ENCODE assay signal across 13 cellular contexts in the genomic region with DNA sequence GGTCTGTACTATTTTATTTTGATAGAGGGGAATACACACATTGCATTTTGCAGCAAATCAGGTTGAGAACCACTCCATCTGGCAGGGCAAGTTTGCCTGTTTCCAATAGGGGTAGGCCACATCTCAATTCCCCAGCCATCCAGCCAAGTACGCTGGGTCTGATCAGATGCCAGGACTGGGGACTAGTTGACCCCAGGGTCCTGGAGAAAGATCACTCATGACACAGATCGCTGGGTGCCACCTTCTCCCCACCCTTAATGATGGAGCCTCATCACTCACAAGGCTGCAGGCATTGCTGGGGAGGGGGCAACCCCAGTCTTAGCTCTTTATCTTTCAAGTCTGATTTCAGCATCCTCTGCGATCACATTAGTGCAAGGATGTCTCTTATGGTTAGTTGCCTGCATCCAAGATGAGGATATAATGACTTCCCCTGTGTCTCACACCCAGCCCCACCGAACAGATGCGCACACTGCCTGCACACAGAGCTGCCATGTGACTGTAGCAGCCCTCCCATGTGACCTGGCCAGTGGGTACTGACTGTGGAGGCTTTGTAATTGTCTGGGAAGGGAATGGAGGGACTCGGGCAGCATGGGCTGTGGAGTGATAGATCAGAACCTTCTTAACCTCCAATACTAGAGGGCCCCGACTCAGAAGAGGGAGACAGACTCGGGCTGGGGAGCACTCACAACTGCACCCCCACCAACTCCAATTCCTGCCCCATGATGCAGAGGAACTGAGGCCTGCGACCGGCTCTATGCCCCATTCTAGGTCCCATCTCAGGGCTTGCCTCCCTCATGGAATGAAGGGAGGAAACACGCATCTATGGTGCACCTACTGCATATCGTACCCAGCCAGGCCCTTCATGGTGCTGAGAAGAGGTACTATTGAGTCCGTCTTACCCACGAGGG.
"Had no signal": no experiment of that assay in that cellular context is flagged by ENCODE, and none has a peak within 500 bp of the region (broad histone marks: within the 10 kb centered on the region; RNA-seq: fewer than 3 reads in every experiment).

No MANE protein-coding gene starts in this region.

- H3K36me3 ChIP-seq: adrenal gland, brain microvascular endothelial cell, tibial nerve had no signal

- H3K4me1 ChIP-seq: adrenal gland, psoas muscle, tibial nerve had no signal

- DNase-seq: activated CD4-positive, alpha-beta T cell treated with anti-CD3 and anti-CD28 coated beads, Interleukin-2, amount 50 U/mL, for 1 hour; activated CD4-positive, CD25-positive, alpha-beta regulatory T cell; activated naive CD4-positive, alpha-beta T cell treated with anti-CD3 and anti-CD28 coated beads, Interleukin-2, amount 50 U/mL, for 16 hours; activated T-cell treated with anti-CD3 and anti-CD28 coated beads for 4 hours; adrenal gland; brain microvascular endothelial cell; cerebellar nuclear complex; kidney; psoas muscle; SHP77 treated with DMSO at 0.1 percent for 48 hours; stimulated activated CD4-positive, alpha-beta T cell treated with anti-CD3 and anti-CD28 coated beads, Interleukin-4, amount 100 ng/mL, for 1 hour had no signal

- H3K27me3 ChIP-seq: brain microvascular endothelial cell had no signal

- H3K27ac Mint-ChIP-seq: activated T-helper 2 cell treated with anti-CD3 and anti-CD28 coated beads, Interferon-gamma antibody, Interleukin-2, Interleukin-4, amounts not matched to agents 10 μg/mL and 5 μg/mL and 100 μg/mL, durations not matched to agents 14 hours and 24 hours and 36 hours had no signal

- H3K27ac ChIP-seq: adrenal gland, brain microvascular endothelial cell, psoas muscle, tibial nerve had no signal

- ATAC-seq: psoas muscle had no signal

- H3K9me3 ChIP-seq: adrenal gland, psoas muscle had no signal

- H3K4me3 ChIP-seq: adrenal gland, psoas muscle, tibial nerve had no signal

- H3K9me3 Mint-ChIP-seq: activated T-helper 2 cell treated with anti-CD3 and anti-CD28 coated beads, Interferon-gamma antibody, Interleukin-2, Interleukin-4, amounts not matched to agents 10 μg/mL and 5 μg/mL and 100 μg/mL, durations not matched to agents 14 hours and 24 hours and 36 hours had no signal
